In the genomic region with DNA sequence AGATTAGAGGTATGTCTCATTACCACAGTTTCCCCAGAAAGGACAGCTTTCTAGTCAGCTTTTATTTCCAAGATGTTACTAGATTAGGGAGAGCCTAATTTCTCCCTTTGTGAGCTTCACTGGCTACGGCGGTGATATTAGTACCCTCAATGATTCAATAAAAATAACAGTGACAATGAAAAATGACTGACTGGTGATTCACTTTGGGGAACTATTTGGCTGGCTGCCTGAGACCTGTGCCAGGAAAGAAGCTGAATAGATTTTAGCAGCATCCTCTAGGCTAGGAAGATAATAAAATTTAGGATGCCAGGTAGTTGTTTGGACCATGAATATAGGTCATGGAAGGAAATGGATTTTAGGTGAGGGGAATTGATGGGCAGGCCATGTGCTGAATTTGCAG, we compare ENCODE assay signal across 12 cellular contexts.
DNase-seq lines count a peak whose midpoint lies in the region; ATAC-seq, FAIRE-seq and TF ChIP-seq lines count a peak whose summit lies in the region.
"Had no signal": no experiment of that assay in that cellular context is flagged by ENCODE, and none has a peak within 500 bp of the region (broad histone marks: within the 10 kb centered on the region; RNA-seq: fewer than 3 reads in every experiment).

No MANE protein-coding gene starts in this region.

- no peak for TF ChIP-seq CTCF in Calu3 (IDR thresholded peaks at IDR 0.05; ENCODE audit: unreplicated experiment)
- no peak for TF ChIP-seq CTCF in activated CD8-positive, alpha-beta T cell treated with anti-CD3 and anti-CD28 coated beads for 36 hours (IDR thresholded peaks at IDR 0.05)
- no peak for TF ChIP-seq CTCF in pancreas (IDR thresholded peaks at IDR 0.05)

- no peak overlapping the region for H3K27ac Mint-ChIP-seq in Calu3 (ENCODE audit: unreplicated experiment)
- no peak overlapping the region for H3K27ac Mint-ChIP-seq in activated CD8-positive, alpha-beta T cell treated with anti-CD3 and anti-CD28 coated beads for 36 hours

- H3K4me3 ChIP-seq in pancreas = no peak overlapping the region

- 66 to 75% methylated on average over 2 of the region's 2 CpGs for WGBS in pancreas, 2 donors

- H3K36me3 Mint-ChIP-seq in Calu3 (ENCODE audit: insufficient read depth, unreplicated experiment) = no peaks in the 10 kb centered on the region
- H3K36me3 Mint-ChIP-seq in activated CD8-positive, alpha-beta T cell treated with anti-CD3 and anti-CD28 coated beads for 36 hours (ENCODE audit: low read depth) = no peaks in the 10 kb centered on the region
- H3K36me3 Mint-ChIP-seq: naive B cell had no signal

- CTCF ChIA-PET in Calu3 (lab: Charles Lee) = interaction anchor here (0.5 to 0.9 kb wide), 2 partner anchors 24 to 326 kb away, joined by 3 to 4 read pairs; no protein-coding TSS in a partner anchor
- CTCF ChIA-PET in activated CD8-positive, alpha-beta T cell treated with anti-CD3 and anti-CD28 coated beads for 36 hours (lab: Charles Lee) = no interaction called here

- no peaks in the 10 kb centered on the region for H3K9me3 ChIP-seq in pancreas

- peaks cover 63% of the 10 kb centered on the region for H3K4me1 Mint-ChIP-seq in Calu3 (ENCODE audit: low read depth, unreplicated experiment)
- H3K4me1 Mint-ChIP-seq in activated CD8-positive, alpha-beta T cell treated with anti-CD3 and anti-CD28 coated beads for 36 hours (ENCODE audit: low read depth) = no peaks in the 10 kb centered on the region
- H3K4me1 Mint-ChIP-seq: naive B cell had no signal

- BruUV-seq in Calu3 (replicated peaks; lab: Mats Ljungman, UMichigan) = no TSS peak

- no peak for ATAC-seq in activated CD8-positive, alpha-beta T cell treated with anti-CD3 and anti-CD28 coated beads for 36 hours
- ATAC-seq in GM21360 (IDR thresholded peaks at IDR 0.05; ENCODE audit: unreplicated experiment) = no peak
- no peak for ATAC-seq in pancreas

- no peaks in the 10 kb centered on the region for H3K27me3 Mint-ChIP-seq in Calu3 (ENCODE audit: unreplicated experiment)
- peaks cover 7% of the 10 kb centered on the region for H3K27me3 Mint-ChIP-seq in activated CD8-positive, alpha-beta T cell treated with anti-CD3 and anti-CD28 coated beads for 36 hours

- POLR2A ChIA-PET in activated CD8-positive, alpha-beta T cell treated with anti-CD3 and anti-CD28 coated beads for 36 hours (lab: Charles Lee) = no interaction called here

- H3K27me3 ChIP-seq in pancreas = no peaks in the 10 kb centered on the region

- no peak overlapping the region for H3K27ac ChIP-seq in pancreas

- H3K4me1 ChIP-seq in pancreas = peaks cover 0 to 9% (median 7%) of the 10 kb centered on the region in 3 donors

- intact Hi-C loops in Calu3 (cut with micrococcal nuclease; ENCODE audit: unreplicated experiment) = no loop called here
- intact Hi-C loops in activated CD8-positive, alpha-beta T cell treated with anti-CD3 and anti-CD28 coated beads for 36 hours (cut with micrococcal nuclease) = no loop called here
- intact Hi-C loops in pancreas (cut with DNase I) = no loop called here

- DNase-seq in Calu3 (peak; percentile 36), LoVo (ENCODE audit: low spot score) (peak; percentile 24), amniotic epithelial cell (ENCODE audit: low read depth) (peak; percentile 39), iris pigment epithelial cell (ENCODE audit: low read depth) (peak; percentile 71), AG08396 (ENCODE audit: low spot score) (no peak), pancreas (no peak)
- DNase-seq in activated CD8-positive, alpha-beta T cell treated with anti-CD3 and anti-CD28 coated beads for 36 hours = no peak
- DNase-seq: amniotic stem cell, H7, naive B cell had no signal

- no peak for FAIRE-seq in pancreas (lab: Jason Lieb, UNC)
- FAIRE-seq: GM12891 had no signal

- no peak overlapping the region for H3K4me3 Mint-ChIP-seq in Calu3 (ENCODE audit: low read depth, unreplicated experiment)
- no peak overlapping the region for H3K4me3 Mint-ChIP-seq in activated CD8-positive, alpha-beta T cell treated with anti-CD3 and anti-CD28 coated beads for 36 hours
- H3K4me3 Mint-ChIP-seq: naive B cell had no signal

- H3K36me3 ChIP-seq in pancreas = no peaks in the 10 kb centered on the region

- H3K9me3 Mint-ChIP-seq in Calu3 (ENCODE audit: low read depth, unreplicated experiment) = no peaks in the 10 kb centered on the region
- no peaks in the 10 kb centered on the region for H3K9me3 Mint-ChIP-seq in activated CD8-positive, alpha-beta T cell treated with anti-CD3 and anti-CD28 coated beads for 36 hours

Comparison
In these comparisons a context has a peak if more than half of its experiments do, and no peak if none do; other contexts are left out.
1. DNase-seq: peak in Calu3 (single experiment), LoVo (single experiment), amniotic epithelial cell (single experiment) and iris pigment epithelial cell (single experiment); none in AG08396 (single experiment), activated CD8-positive, alpha-beta T cell treated with anti-CD3 and anti-CD28 coated beads for 36 hours (single experiment) and pancreas (0 of 6).